Comparison of ENCODE assay signal across 22 cellular contexts in the genomic region with DNA sequence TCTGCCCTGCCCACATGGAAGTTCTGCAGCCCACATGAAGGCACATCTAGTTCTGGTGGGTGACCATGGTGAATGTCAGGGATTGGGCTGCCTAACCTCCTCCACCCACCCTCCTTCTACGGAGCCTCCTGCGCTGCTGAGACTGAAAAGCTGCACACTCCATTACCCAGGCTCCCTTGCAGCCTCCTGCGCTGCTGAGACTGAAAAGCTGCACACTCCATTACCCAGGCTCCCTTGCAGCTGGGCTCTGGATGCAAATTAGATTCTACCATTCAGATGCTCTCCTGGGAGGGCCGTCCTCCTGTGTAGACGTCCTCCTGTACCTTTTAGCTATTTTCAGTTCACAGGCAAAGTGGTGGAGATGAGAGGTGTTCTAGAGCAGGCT. TPM values are rescaled to one million over a fixed set of nuclear protein-coding genes. Genes with fewer than 3 reads are reported as not detected.
DNase-seq lines count a peak whose midpoint lies in the region; ATAC-seq, FAIRE-seq and TF ChIP-seq lines count a peak whose summit lies in the region.
"Had no signal": no experiment of that assay in that cellular context is flagged by ENCODE, and none has a peak within 500 bp of the region (broad histone marks: within the 10 kb centered on the region; RNA-seq: fewer than 3 reads in every experiment).

No MANE protein-coding gene starts in this region.

- no peaks in the 10 kb centered on the region for H3K9me2 ChIP-seq in PC-9 (ENCODE audit: insufficient read depth)

- no peaks in the 10 kb centered on the region for H3K79me2 ChIP-seq in PC-9 (ENCODE audit: low read depth)

- H3K4me1 Mint-ChIP-seq in memory B cell, result no peaks in the 10 kb centered on the region

- no peaks in the 10 kb centered on the region for H3K4me1 ChIP-seq in right atrium auricular region
- no peaks in the 10 kb centered on the region for H3K4me1 ChIP-seq in heart right ventricle
- no peaks in the 10 kb centered on the region for H3K4me1 ChIP-seq in BE2C
- H3K4me1 ChIP-seq in PC-9 (replicated peaks; ENCODE audit: insufficient read depth), result peaks cover 10% of the 10 kb centered on the region
- H3K4me1 ChIP-seq: SJCRH30 had no signal

- H3F3A ChIP-seq in PC-9 (ENCODE audit: insufficient read depth, low read depth), result no peaks in the 10 kb centered on the region

- H3K9me3 ChIP-seq in right atrium auricular region (no peaks in the 10 kb centered on the region), heart right ventricle (peaks cover 0 to 3% (median 0%) of the 10 kb centered on the region in 11 donors), BE2C (no peaks in the 10 kb centered on the region), PC-9 (ENCODE audit: insufficient read depth, low read depth) (no peaks in the 10 kb centered on the region)
- H3K9me3 ChIP-seq: SJCRH30 had no signal

- peak; percentile 43 for FAIRE-seq in bronchial epithelial cell (lab: Jason Lieb, UNC)
- FAIRE-seq: RCC 7860 had no signal

- no peak overlapping the region for H3K4me3 Mint-ChIP-seq in memory B cell

- POLR2A ChIA-PET in PC-9 (lab: Charles Lee; ENCODE audit: unreplicated experiment), result no interaction called here

- H3K4me2 ChIP-seq in PC-9, result no peak overlapping the region

- CTCF ChIA-PET in PC-9 (lab: Charles Lee), result no interaction called here

- ATAC-seq in heart right ventricle, result no peak
- ATAC-seq in memory B cell (ENCODE audit: low read depth), result peak; percentile 37

- no peaks in the 10 kb centered on the region for H4K20me1 ChIP-seq in PC-9 (ENCODE audit: insufficient read depth)

- no TSS peak for BruUV-seq in PC-9 (replicated peaks; lab: Mats Ljungman, UMichigan)

- intact Hi-C loops in heart right ventricle (cut with DNase I), result no loop called here
- intact Hi-C loops in PC-9 (cut with micrococcal nuclease; ENCODE audit: unreplicated experiment), result no loop called here

- WGBS in heart right ventricle, 2 donors, result 78 to 79% methylated on average over 5 of the region's 5 CpGs

- no peak overlapping the region for H3K4me3 ChIP-seq in right atrium auricular region
- H3K4me3 ChIP-seq in heart right ventricle, result no peak overlapping the region
- no peak overlapping the region for H3K4me3 ChIP-seq in bronchial epithelial cell (ENCODE audit: low read depth, low read length)
- H3K4me3 ChIP-seq in BE2C (ENCODE audit: low read depth, low read length), result no peak overlapping the region
- no peak overlapping the region for H3K4me3 ChIP-seq in PC-9
- H3K4me3 ChIP-seq: SJCRH30 had no signal

- no peaks in the 10 kb centered on the region for H3K27me3 ChIP-seq in right atrium auricular region
- H3K27me3 ChIP-seq in heart right ventricle, result no peaks in the 10 kb centered on the region
- H3K27me3 ChIP-seq in bronchial epithelial cell (ENCODE audit: control insufficient read depth, insufficient read depth, low read length), result no peaks in the 10 kb centered on the region
- H3K27me3 ChIP-seq in BE2C, result no peaks in the 10 kb centered on the region
- no peaks in the 10 kb centered on the region for H3K27me3 ChIP-seq in PC-9 (ENCODE audit: insufficient read depth, low read depth)
- H3K27me3 ChIP-seq: SJCRH30 had no signal

- H3K36me3 Mint-ChIP-seq in memory B cell, result peaks cover 1% of the 10 kb centered on the region

- no peak overlapping the region for H3K27ac ChIP-seq in right atrium auricular region
- H3K27ac ChIP-seq in heart right ventricle, result no peak overlapping the region
- no peak overlapping the region for H3K27ac ChIP-seq in PC-9
- H3K27ac ChIP-seq: C4-2B, SJCRH30 had no signal

- no peaks in the 10 kb centered on the region for H3K9me3 Mint-ChIP-seq in memory B cell

- H3K27me3 Mint-ChIP-seq in memory B cell, result peaks cover 4% of the 10 kb centered on the region

- DNase-seq in right atrium auricular region (ENCODE audit: low spot score) (peak; percentile 50), heart right ventricle (no peak), bronchial epithelial cell (ENCODE audit: low read depth) (no peak), memory B cell (ENCODE audit: low spot score in 2 of 2) (no peak), ureter (ENCODE audit: low spot score) (peak; percentile 24), NCI-H1436 (lab: John Stamatoyannopoulos, UW) (no peak), BE2C (no peak), PC-9 (no peak)
- DNase-seq: 8988T, EL, GF-D8, KG1, NCI-H1105 treated with DMSO at 0.1 percent for 48 hours, NCI-H187, NCI-H2107, NCI-H226, NCI-H510A treated with DMSO at 0.1 percent for 48 hours, NCI-H774, SJCRH30 had no signal

- TF ChIP-seq CTCF in right atrium auricular region (IDR thresholded peaks at IDR 0.05) (no peak), heart right ventricle (IDR thresholded peaks at IDR 0.05) (no peak), bronchial epithelial cell (IDR thresholded peaks at IDR 0.05; ENCODE audit: insufficient read depth, low read length, severe bottlenecking) (no peak), BE2C (IDR thresholded peaks at IDR 0.05; ENCODE audit: low read depth, low read length) (no peak), PC-9 (conservative IDR thresholded peaks at IDR 0.05) (no peak)

- no peak overlapping the region for H2AFZ ChIP-seq in PC-9

- no peak overlapping the region for H3K27ac Mint-ChIP-seq in memory B cell

- H3K36me3 ChIP-seq in right atrium auricular region (no peaks in the 10 kb centered on the region), heart right ventricle (peaks cover 0 to 6% (median 0%) of the 10 kb centered on the region in 9 donors), bronchial epithelial cell (ENCODE audit: control insufficient read depth, insufficient read depth, low read length) (no peaks in the 10 kb centered on the region), BE2C (no peaks in the 10 kb centered on the region), PC-9 (ENCODE audit: low read depth) (no peaks in the 10 kb centered on the region)
- H3K36me3 ChIP-seq: SJCRH30 had no signal

RNA-seq across cellular contexts. Expression of a gene that starts 32.1 kb away (rescaled TPM):
- total RNA-seq in right atrium auricular region (10 to 100 TPM; 28.0 to 33.1 TPM), heart right ventricle (10 to 100 TPM; 12.8 to 29.4 (median 17.6) TPM), bronchial epithelial cell (8.2 TPM in 2 replicates), ureter (9.2 TPM), PC-9 (2021) (17.2 and 17.9 TPM in 2 replicates)
- polyA plus RNA-seq in heart right ventricle, result 10 to 100 TPM in 1 of 2 donors, 1 to 10 TPM in 1; 7.1 to 16.8 TPM
- 36.3 TPM for polyA plus RNA-seq in BE2C (2012; ENCODE audit: insufficient read depth, insufficient read length, low read depth)
- total RNA-seq: OCI-LY7 had no signal

Comparison
In these comparisons a context has a peak if more than half of its experiments do, and no peak if none do; other contexts are left out.
1. DNase-seq: peak in right atrium auricular region (single experiment) and ureter (single experiment); none in heart right ventricle (0 of 2), bronchial epithelial cell (single experiment), memory B cell (0 of 2), NCI-H1436 (single experiment), BE2C (single experiment) and PC-9 (0 of 2).